ENCODE assay signal across 13 cellular contexts in genomic region chr22:23072035-23072910, GRCh38. TPM values are rescaled to one million over a fixed set of nuclear protein-coding genes. Genes with fewer than 3 reads are reported as not detected.
DNase-seq lines count a peak whose midpoint lies in the region; ATAC-seq and TF ChIP-seq lines count a peak whose summit lies in the region.
"Had no signal": no experiment of that assay in that cellular context is flagged by ENCODE, and none has a peak within 500 bp of the region (broad histone marks: within the 10 kb centered on the region; RNA-seq: fewer than 3 reads in every experiment).

No MANE protein-coding gene starts in this region.

- no peaks in the 10 kb centered on the region for H3K36me3 Mint-ChIP-seq in CD4-positive, CD25-positive, alpha-beta regulatory T cell
- H3K36me3 Mint-ChIP-seq in IgD-negative memory B cell, result no peaks in the 10 kb centered on the region
- H3K36me3 Mint-ChIP-seq: memory B cell had no signal

- H3K4me3 ChIP-seq in CD4-positive, CD25-positive, alpha-beta regulatory T cell (ENCODE audit: low read depth, low read length), result no peak overlapping the region
- no peak overlapping the region for H3K4me3 ChIP-seq in ovary

- no peaks in the 10 kb centered on the region for H3K36me3 ChIP-seq in CD4-positive, CD25-positive, alpha-beta regulatory T cell (ENCODE audit: control insufficient read depth, insufficient read depth, low read length)
- no peaks in the 10 kb centered on the region for H3K36me3 ChIP-seq in ovary

- H3K27ac Mint-ChIP-seq in CD4-positive, CD25-positive, alpha-beta regulatory T cell, result peak overlapping the region in 1 of 3 donors; percentile 65
- no peak overlapping the region for H3K27ac Mint-ChIP-seq in IgD-negative memory B cell
- H3K27ac Mint-ChIP-seq: activated CD4-positive, alpha-beta memory T cell treated with anti-CD3 and anti-CD28 coated beads, Interleukin-2, amount 10 ng/mL, durations not matched to agents 7 days and 5 days; memory B cell had no signal

- intact Hi-C loops in ovary (cut with DNase I), result no loop called here

- WGBS in ovary, 3 donors, result 81 to 85% (median 84%) methylated on average over 11 of the region's 11 CpGs

- TF ChIP-seq POLR2A in ovary (IDR thresholded peaks at IDR 0.05), result no peak

- peaks cover 15% of the 10 kb centered on the region for H3K27me3 Mint-ChIP-seq in CD4-positive, CD25-positive, alpha-beta regulatory T cell
- H3K27me3 Mint-ChIP-seq in IgD-negative memory B cell, result peaks cover 5% of the 10 kb centered on the region

- peaks cover 0 to 3% (median 0%) of the 10 kb centered on the region in 7 donors for H3K9me3 Mint-ChIP-seq in CD4-positive, CD25-positive, alpha-beta regulatory T cell
- no peaks in the 10 kb centered on the region for H3K9me3 Mint-ChIP-seq in IgD-negative memory B cell
- H3K9me3 Mint-ChIP-seq: activated CD4-positive, alpha-beta memory T cell treated with anti-CD3 and anti-CD28 coated beads, Interleukin-2, amount 10 ng/mL, durations not matched to agents 7 days and 5 days; memory B cell had no signal

- peak overlapping the region; percentile 50 to 72 (median 56) for H3K4me3 Mint-ChIP-seq in CD4-positive, CD25-positive, alpha-beta regulatory T cell
- peak overlapping the region in 3 of 4 donors; percentile 51 to 79 (median 54) for H3K4me3 Mint-ChIP-seq in IgD-negative memory B cell
- H3K4me3 Mint-ChIP-seq: memory B cell had no signal

- no peaks in the 10 kb centered on the region for H3K27me3 ChIP-seq in CD4-positive, CD25-positive, alpha-beta regulatory T cell (ENCODE audit: control insufficient read depth, insufficient read depth, low read length)
- no peaks in the 10 kb centered on the region for H3K27me3 ChIP-seq in ovary

- H3K9me3 ChIP-seq in CD4-positive, CD25-positive, alpha-beta regulatory T cell (ENCODE audit: control insufficient read depth in 2 of 2, low read length in 2 of 2), result no peaks in the 10 kb centered on the region
- no peaks in the 10 kb centered on the region for H3K9me3 ChIP-seq in ovary

- H3K4me1 Mint-ChIP-seq in CD4-positive, CD25-positive, alpha-beta regulatory T cell, result peaks cover 0 to 31% (median 6%) of the 10 kb centered on the region in 4 donors
- peaks cover 7 to 15% (median 11%) of the 10 kb centered on the region in 3 donors for H3K4me1 Mint-ChIP-seq in IgD-negative memory B cell

- peaks cover 17% of the 10 kb centered on the region for H3K4me1 ChIP-seq in CD4-positive, CD25-positive, alpha-beta regulatory T cell (ENCODE audit: control insufficient read depth, insufficient read depth, low read length, poor library complexity, severe bottlenecking)
- peaks cover 5% of the 10 kb centered on the region for H3K4me1 ChIP-seq in ovary (ENCODE audit: insufficient read depth)

- H3K27ac ChIP-seq in CD4-positive, CD25-positive, alpha-beta regulatory T cell (ENCODE audit: insufficient read depth, low read length, poor library complexity, severe bottlenecking), result no peak overlapping the region
- H3K27ac ChIP-seq in ovary, result no peak overlapping the region

- TF ChIP-seq EP300 in ovary (IDR thresholded peaks at IDR 0.05), result no peak

- no peak for TF ChIP-seq CTCF in ovary (IDR thresholded peaks at IDR 0.05)

- ATAC-seq in CD4-positive, CD25-positive, alpha-beta regulatory T cell (ENCODE audit: low read depth in 2 of 2), result no peak
- no peak for ATAC-seq in left lobe of liver

- DNase-seq in CD4-positive, CD25-positive, alpha-beta regulatory T cell, result no peak
- DNase-seq in fibroblast of peridontal ligament (ENCODE audit: extremely low read depth) (peak; percentile 41), ovary (peak in 3 of 5 donors; percentile 16 to 25 (median 20)), 8988T (no peak), HPDE6-E6E7 (ENCODE audit: extremely low spot score) (no peak), left lobe of liver (ENCODE audit: low spot score) (no peak)
- no peak for DNase-seq in stimulated activated CD4-positive, alpha-beta T cell treated with anti-CD3 and anti-CD28 coated beads, Interleukin-2, amount 100 ng/mL, for 48 hours
- DNase-seq: activated CD4-positive, alpha-beta memory T cell treated with anti-CD3 and anti-CD28 coated beads, Interleukin-2, amount 10 ng/mL, durations not matched to agents 7 days and 5 days; NCI-H1436; NCI-H774; T-helper 1 cell had no signal

RNA-seq across cellular contexts. Expression of gene GNAZ, which starts 2.0 kb away (rescaled TPM):
- 3.6 TPM for total RNA-seq in CD4-positive, CD25-positive, alpha-beta regulatory T cell
- under 1 TPM in 2 of 4 donors, not detected in 2; 0.05 to 0.06 TPM for polyA plus RNA-seq in CD4-positive, CD25-positive, alpha-beta regulatory T cell
- polyA plus RNA-seq in IgD-negative memory B cell (2.0 TPM), ovary (1 to 10 TPM; 7.2 to 8.7 TPM)
- total RNA-seq in ovary (10 to 100 TPM; 11.1 to 40.8 (median 19.9) TPM), left lobe of liver (0.33 TPM)

Comparison
In these comparisons a context has a peak if more than half of its experiments do, and no peak if none do; other contexts are left out.
1. DNase-seq: peak in fibroblast of peridontal ligament (single experiment) and ovary (3 of 5); none in CD4-positive, CD25-positive, alpha-beta regulatory T cell (0 of 3), 8988T (single experiment), stimulated activated CD4-positive, alpha-beta T cell treated with anti-CD3 and anti-CD28 coated beads, Interleukin-2, amount 100 ng/mL, for 48 hours (0 of 2), HPDE6-E6E7 (single experiment) and left lobe of liver (single experiment).